8 cellular contexts compared by ENCODE assay signal in the genomic region with DNA sequence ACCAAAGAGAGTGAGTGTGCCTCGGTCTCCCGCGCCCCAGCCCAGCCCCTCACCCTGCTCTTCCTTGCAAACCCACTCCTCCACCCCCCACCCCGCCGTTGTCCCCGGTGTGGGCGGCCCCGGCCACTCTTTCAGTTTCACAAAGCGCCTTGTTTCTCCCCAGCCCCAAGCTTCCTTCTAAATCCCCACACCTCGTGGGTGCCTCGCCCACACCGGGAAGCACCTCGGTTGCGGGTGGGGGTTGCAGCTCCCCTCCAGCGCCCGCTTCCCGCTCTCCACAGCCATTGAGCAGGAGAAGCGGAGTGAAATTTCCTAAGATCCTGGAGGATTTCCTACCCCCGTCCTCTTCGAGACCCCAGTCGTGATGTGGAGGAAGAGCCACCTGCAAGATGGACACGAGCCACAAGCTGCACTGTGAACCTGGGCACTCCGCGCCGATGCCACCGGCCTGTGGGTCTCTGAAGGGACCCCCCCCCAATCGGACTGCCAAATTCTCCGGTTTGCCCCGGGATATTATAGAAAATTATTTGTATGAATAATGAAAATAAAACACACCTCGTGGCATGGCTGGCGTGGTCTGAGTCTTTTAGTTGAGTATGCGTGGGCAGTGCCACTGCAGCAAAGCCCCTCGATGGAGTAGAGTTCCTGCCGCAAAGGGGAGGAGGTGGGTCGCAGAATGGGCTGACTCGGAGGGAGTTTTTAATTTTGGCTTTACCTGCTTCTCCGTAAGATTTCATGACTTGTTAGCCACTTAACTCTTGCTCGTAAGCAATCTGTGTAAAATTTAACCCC. TPM values are rescaled to one million over a fixed set of nuclear protein-coding genes. Genes with fewer than 3 reads are reported as not detected.
A peak's percentile ranks its signal among the peaks of the same experiment; 100 is the strongest.
DNase-seq lines count a peak whose midpoint lies in the region; ATAC-seq and TF ChIP-seq lines count a peak whose summit lies in the region.

No MANE protein-coding gene starts in this region.

- CTCF ChIA-PET in mammary epithelial cell (lab: Charles Lee; ENCODE audit: low non-redundant PET): no interaction called here

- peak; percentile 54 for DNase-seq in NCI-H146 (lab: John Stamatoyannopoulos, UW)
- no peak for DNase-seq in NCI-H146 treated with DMSO at 0.1 percent for 48 hours (lab: John Stamatoyannopoulos, UW; ENCODE audit: unreplicated experiment)
- DNase-seq in mammary epithelial cell: peak; percentile 19
- peak; percentile 50 for DNase-seq in kidney tubule cell (ENCODE audit: low spot score)
- DNase-seq in stimulated activated CD4-positive, alpha-beta T cell treated with anti-CD3 and anti-CD28 coated beads, Interleukin-4, amount 100 ng/mL, for 4 hours: peak; percentile 62 to 72
- no peak for DNase-seq in GDM1 (lab: John Stamatoyannopoulos, UW)

- intact Hi-C loops in mammary epithelial cell (cut with micrococcal nuclease): loop anchor here (2.0 kb wide), 1 partner anchor 24 kb away; no protein-coding TSS in a partner anchor

- H4K20me1 ChIP-seq in mammary epithelial cell (ENCODE audit: insufficient read depth, low read length): no peaks in the 10 kb centered on the region

- no peak for TF ChIP-seq CTCF in mammary epithelial cell (conservative IDR thresholded peaks at IDR 0.05 in 1 of 2, IDR thresholded peaks at IDR 0.05 in 1 of 2; ENCODE audit: extremely low read depth in 1 of 2, insufficient read depth in 1 of 2, low read depth in 1 of 2, low read length in 2 of 2)

- peaks cover 19% of the 10 kb centered on the region for H3K79me2 ChIP-seq in mammary epithelial cell (ENCODE audit: insufficient read depth, low read length)

- in situ Hi-C loops in mammary epithelial cell (cut with MboI; ENCODE audit: low sequenced_read_pairs in 2 of 2): no loop called here

- H3K4me1 ChIP-seq in mammary epithelial cell (ENCODE audit: insufficient read depth, low read length): peaks cover 3% of the 10 kb centered on the region

- H3K27me3 ChIP-seq in mammary epithelial cell (ENCODE audit: insufficient read depth, low read length): no peaks in the 10 kb centered on the region

- peak overlapping the region; percentile 86 for H3K4me2 ChIP-seq in mammary epithelial cell (ENCODE audit: insufficient read depth, low read depth, low read length)

- 1% methylated on average over 25 of the region's 38 CpGs for WGBS in mammary epithelial cell (ENCODE audit: low coverage, missing lambda C conversion rate)

- BruUV-seq in mammary epithelial cell (replicated peaks; lab: Mats Ljungman, UMichigan): TSS peak; percentile 96

- ATAC-seq in HG02943 (IDR thresholded peaks at IDR 0.05; ENCODE audit: low read depth, unreplicated experiment): peak; percentile 18
- ATAC-seq in SK-N-SH treated with all-trans-retinoic acid at 6 μM for 48 hours: peak; percentile 0

- H3K9me3 ChIP-seq in mammary epithelial cell (replicated peaks; ENCODE audit: insufficient read depth, low read length): no peaks in the 10 kb centered on the region

- H3K4me3 ChIP-seq in mammary epithelial cell (replicated peaks in 1 of 3; ENCODE audit: insufficient read depth in 1 of 3, low read depth in 2 of 3, low read length in 3 of 3): peak overlapping the region; percentile 82 to 94 (median 94)

- no peak overlapping the region for H2AFZ ChIP-seq in mammary epithelial cell (ENCODE audit: low read depth, low read length)

- H3K9ac ChIP-seq in mammary epithelial cell (ENCODE audit: insufficient read depth, low read length): peak overlapping the region; percentile 92

- dilution Hi-C loops in mammary epithelial cell (cut with HindIII; ENCODE audit: low sequenced_read_pairs): loop anchor here (5.0 kb wide), 1 partner anchor 51 kb away; no protein-coding TSS in a partner anchor

- no peaks in the 10 kb centered on the region for H3K36me3 ChIP-seq in mammary epithelial cell (ENCODE audit: insufficient read depth, low read length)

- peak overlapping the region; percentile 81 for H3K27ac ChIP-seq in mammary epithelial cell (ENCODE audit: insufficient read depth, low read depth, low read length)

TF ChIP-seq in SK-N-SH treated with all-trans-retinoic acid at 6 μM for 48 hours, 23 proteins besides CTCF, POLR2A, EP300 and RAD21:
- TF ChIP-seq ZFP30 (CRISPR knock-in tag; IDR thresholded peaks at IDR 0.05) (no peak), ZNF70 (CRISPR knock-in tag; IDR thresholded peaks at IDR 0.05) (no peak), ZNF8 (CRISPR knock-in tag; IDR thresholded peaks at IDR 0.05) (no peak), ARNTL (CRISPR knock-in tag; IDR thresholded peaks at IDR 0.05; ENCODE audit: borderline replicate concordance, low read depth) (no peak), ZFP3 (CRISPR knock-in tag; IDR thresholded peaks at IDR 0.05) (no peak), SNAI2 (CRISPR knock-in tag; IDR thresholded peaks at IDR 0.05) (no peak), ZC3H10 (CRISPR knock-in tag; IDR thresholded peaks at IDR 0.05) (no peak), ZNF565 (CRISPR knock-in tag; conservative IDR thresholded peaks at IDR 0.05; ENCODE audit: low read depth) (no peak), RARB (CRISPR knock-in tag; IDR thresholded peaks at IDR 0.05) (no peak), TCF4 (CRISPR knock-in tag; IDR thresholded peaks at IDR 0.05; ENCODE audit: borderline replicate concordance) (no peak), CSDC2 (CRISPR knock-in tag; IDR thresholded peaks at IDR 0.05) (no peak), OSR1 (CRISPR knock-in tag; IDR thresholded peaks at IDR 0.05) (no peak)
- TF ChIP-seq, protein P1, sequence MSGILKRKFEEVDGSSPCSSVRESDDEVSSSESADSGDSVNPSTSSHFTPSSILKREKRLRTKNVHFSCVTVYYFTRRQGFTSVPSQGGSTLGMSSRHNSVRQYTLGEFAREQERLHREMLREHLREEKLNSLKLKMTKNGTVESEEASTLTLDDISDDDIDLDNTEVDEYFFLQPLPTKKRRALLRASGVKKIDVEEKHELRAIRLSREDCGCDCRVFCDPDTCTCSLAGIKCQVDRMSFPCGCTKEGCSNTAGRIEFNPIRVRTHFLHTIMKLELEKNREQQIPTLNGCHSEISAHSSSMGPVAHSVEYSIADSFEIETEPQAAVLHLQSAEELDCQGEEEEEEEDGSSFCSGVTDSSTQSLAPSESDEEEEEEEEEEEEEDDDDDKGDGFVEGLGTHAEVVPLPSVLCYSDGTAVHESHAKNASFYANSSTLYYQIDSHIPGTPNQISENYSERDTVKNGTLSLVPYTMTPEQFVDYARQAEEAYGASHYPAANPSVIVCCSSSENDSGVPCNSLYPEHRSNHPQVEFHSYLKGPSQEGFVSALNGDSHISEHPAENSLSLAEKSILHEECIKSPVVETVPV (CRISPR knock-in tag; IDR thresholded peaks at IDR 0.05): no peak

RNA-seq across cellular contexts. Expression of gene TMSB10, which starts 0.8 kb away (rescaled TPM):
- total RNA-seq in mammary epithelial cell: 1,000 to 10,000 TPM; 3,165 to 4,185 TPM
- 9,658 TPM for polyA plus RNA-seq in mammary epithelial cell
- polyA minus RNA-seq in mammary epithelial cell: 1,882 TPM

RNA-seq across cellular contexts. Expression of gene TRABD2A, which starts 25.4 kb away (rescaled TPM):
- 10 to 100 TPM in 1 of 2 donors, 1 to 10 TPM in 1; 9.7 to 20.7 TPM for total RNA-seq in mammary epithelial cell
- polyA plus RNA-seq in mammary epithelial cell: 11.5 TPM
- polyA minus RNA-seq in mammary epithelial cell: 16.4 TPM

Comparison
In these comparisons a context has a peak if more than half of its experiments do, and no peak if none do; other contexts are left out.
1. DNase-seq: peak in NCI-H146 (single experiment), mammary epithelial cell (single experiment), kidney tubule cell (single experiment) and stimulated activated CD4-positive, alpha-beta T cell treated with anti-CD3 and anti-CD28 coated beads, Interleukin-4, amount 100 ng/mL, for 4 hours (2 of 2); none in NCI-H146 treated with DMSO at 0.1 percent for 48 hours (single experiment) and GDM1 (single experiment).